In genomic region chr1:2229032-2229920, GRCh38 we compare ENCODE assay signal across 8 cellular contexts. TPM values are rescaled to one million over a fixed set of nuclear protein-coding genes. Genes with fewer than 3 reads are reported as not detected.
DNase-seq lines count a peak whose midpoint lies in the region; ATAC-seq and TF ChIP-seq lines count a peak whose summit lies in the region.

No MANE protein-coding gene starts in this region.

- TF ChIP-seq CTCF in AG04449 (IDR thresholded peaks at IDR 0.05; ENCODE audit: insufficient read depth, low read length, missing control alignments) (peak; percentile 3), GM23338 (conservative IDR thresholded peaks at IDR 0.05; ENCODE audit: low read depth in 2 of 2) (peak in 1 of 2 experiments; percentile 17; a peak in 1 of 4 replicates), OCI-LY1 (IDR thresholded peaks at IDR 0.05; ENCODE audit: low read length) (no peak), foreskin keratinocyte (conservative IDR thresholded peaks at IDR 0.05) (peak; percentile 19), neural crest cell (conservative IDR thresholded peaks at IDR 0.05) (no peak)

- H3K27ac ChIP-seq in GM23338 (ENCODE audit: low read depth): no peak overlapping the region
- H3K27ac ChIP-seq in OCI-LY1 (ENCODE audit: low read depth, low read length, poor library complexity, severe bottlenecking): no peak overlapping the region
- peak overlapping the region; percentile 41 for H3K27ac ChIP-seq in foreskin keratinocyte

- DNase-seq in AG04449 (ENCODE audit: low read depth, low spot score) (no peak), GM23338 (ENCODE audit: low spot score) (peak; percentile 62), foreskin keratinocyte (peak in 1 of 2 donors; percentile 34), neural crest cell (ENCODE audit: low read depth, low spot score) (no peak)
- DNase-seq in activated effector memory CD4-positive, alpha-beta T cell treated with anti-CD3 and anti-CD28 coated beads, Interleukin-2, amount 50 U/mL, for 16 hours: peak; percentile 84

- H2AFZ ChIP-seq in GM23338 (no peak overlapping the region), OCI-LY1 (ENCODE audit: low read length) (no peak overlapping the region)

- H3K27me3 Mint-ChIP-seq in GM23338 (ENCODE audit: insufficient read depth, low read depth, poor library complexity) (peaks cover 16% of the 10 kb centered on the region), neural crest cell (ENCODE audit: low read depth) (no peaks in the 10 kb centered on the region)

- H3K9me2 ChIP-seq in GM23338 (ENCODE audit: insufficient read depth): no peaks in the 10 kb centered on the region
- H3K9me2 ChIP-seq in OCI-LY1 (ENCODE audit: low read depth, low read length): no peaks in the 10 kb centered on the region

- POLR2A ChIA-PET in AG04449 (lab: Yijun Ruan, JAX): interaction anchor here (0.6 to 1.9 kb wide), 13 partner anchors 12 to 162 kb away, joined by 3 to 11 read pairs (median 5); partner anchors contain the start of genes FAAP20, MORN1 and RER1

- H3K4me3 Mint-ChIP-seq in GM23338 (peak overlapping the region; percentile 97), neural crest cell (peak overlapping the region; percentile 97)

- peaks cover 37% of the 10 kb centered on the region for H3K4me1 Mint-ChIP-seq in GM23338
- peaks cover 50% of the 10 kb centered on the region for H3K4me1 Mint-ChIP-seq in neural crest cell

- peaks cover 37% of the 10 kb centered on the region for H4K20me1 ChIP-seq in GM23338 (replicated peaks; ENCODE audit: insufficient read depth)
- H4K20me1 ChIP-seq in OCI-LY1 (ENCODE audit: insufficient read depth, low read length): no peaks in the 10 kb centered on the region

- ATAC-seq in GM23338 (peak; percentile 5), foreskin keratinocyte (no peak), GM21786 (IDR thresholded peaks at IDR 0.05; ENCODE audit: unreplicated experiment) (no peak), GM21528 (IDR thresholded peaks at IDR 0.05; ENCODE audit: low FRiP score, unreplicated experiment) (no peak)

- H3F3A ChIP-seq in GM23338 (replicated peaks; ENCODE audit: low read depth) (peaks cover 13% of the 10 kb centered on the region; the same call in 1 of the 2 replicates), OCI-LY1 (ENCODE audit: insufficient read depth, low read length) (no peaks in the 10 kb centered on the region)

- no peaks in the 10 kb centered on the region for H3K9me3 ChIP-seq in OCI-LY1 (ENCODE audit: low read length)

- peaks cover 34% of the 10 kb centered on the region; the same call in 1 of the 2 replicates for H3K4me1 ChIP-seq in GM23338 (ENCODE audit: insufficient read depth)
- peaks cover 8% of the 10 kb centered on the region for H3K4me1 ChIP-seq in OCI-LY1 (ENCODE audit: insufficient read depth, low read length, severe bottlenecking)
- H3K4me1 ChIP-seq in foreskin keratinocyte: peaks cover 3% of the 10 kb centered on the region

- CTCF ChIA-PET in AG04449 (lab: Yijun Ruan, JAX): interaction anchor here (0.8 to 6.8 kb wide), 5 partner anchors 34 to 155 kb away, joined by 3 to 52 read pairs (median 4); partner anchors contain the start of gene FAAP20

- H3K36me3 Mint-ChIP-seq in GM23338 (ENCODE audit: low read depth): peaks cover 10% of the 10 kb centered on the region
- H3K36me3 Mint-ChIP-seq in neural crest cell (ENCODE audit: low read depth): no peaks in the 10 kb centered on the region

- H3K4me3 ChIP-seq in AG04449 (ENCODE audit: low read depth, low read length): peak overlapping the region; percentile 83
- H3K4me3 ChIP-seq in GM23338: peak overlapping the region; percentile 85
- peak overlapping the region; percentile 44 for H3K4me3 ChIP-seq in OCI-LY1 (ENCODE audit: low read depth, low read length, poor library complexity, severe bottlenecking)

- H3K79me2 ChIP-seq in GM23338 (replicated peaks; ENCODE audit: insufficient read depth) (peaks cover 55% of the 10 kb centered on the region), OCI-LY1 (ENCODE audit: insufficient read depth, low read length) (no peaks in the 10 kb centered on the region)

- no peak overlapping the region for H3K9ac ChIP-seq in OCI-LY1 (ENCODE audit: low read length)

- no peaks in the 10 kb centered on the region for H3K36me3 ChIP-seq in GM23338 (ENCODE audit: insufficient read depth)
- no peaks in the 10 kb centered on the region for H3K36me3 ChIP-seq in OCI-LY1 (ENCODE audit: insufficient read depth, low read length)

- no peaks in the 10 kb centered on the region for H3K27me3 ChIP-seq in GM23338 (ENCODE audit: insufficient read depth)
- peaks cover 10% of the 10 kb centered on the region; the same call in 1 of the 2 replicates for H3K27me3 ChIP-seq in OCI-LY1 (ENCODE audit: insufficient read depth, low read length)
- no peaks in the 10 kb centered on the region for H3K27me3 ChIP-seq in foreskin keratinocyte

- H3K27ac Mint-ChIP-seq in GM23338 (peak overlapping the region; percentile 93), neural crest cell (ENCODE audit: unreplicated experiment) (peak overlapping the region; percentile 93)

- H3K9me3 Mint-ChIP-seq in GM23338 (no peaks in the 10 kb centered on the region; the same call in 2 of the 3 replicates), neural crest cell (no peaks in the 10 kb centered on the region)

- H3K4me2 ChIP-seq in GM23338 (peak overlapping the region; percentile 99), OCI-LY1 (ENCODE audit: low read length) (peak overlapping the region; percentile 69)

TF ChIP-seq in GM23338, 12 proteins besides CTCF, POLR2A, EP300 and RAD21 (continues in another document):
- TF ChIP-seq STAT1 (IDR thresholded peaks at IDR 0.05; ENCODE audit: unreplicated experiment): no peak
- TF ChIP-seq ZNF331 (CRISPR knock-in tag; IDR thresholded peaks at IDR 0.05; ENCODE audit: low read depth): no peak
- no peak for TF ChIP-seq CREB1 (CRISPR knock-in tag; IDR thresholded peaks at IDR 0.05; ENCODE audit: low read depth)
- no peak for TF ChIP-seq ZNF462 (CRISPR knock-in tag; IDR thresholded peaks at IDR 0.05)

RNA-seq across cellular contexts. Expression of gene SKI, which starts 1.2 kb away (rescaled TPM):
- total RNA-seq in GM23338 (2014; rRNA removed; shearing (Covaris generic)): 62.8 and 66.8 TPM in 2 replicates
- 9.3 and 10.4 TPM in 2 replicates for polyA plus RNA-seq in GM23338 (2016; fragmentation: Nextera tagmentation; extraction: Ambion mirVana)
- total RNA-seq in foreskin keratinocyte: 23.8 and 24.6 TPM in 2 replicates
- 9.3 and 10.7 TPM in 2 replicates for polyA plus RNA-seq in foreskin keratinocyte
- total RNA-seq in neural crest cell: 58.9 and 62.0 TPM in 2 replicates

RNA-seq across cellular contexts. Expression of gene FAAP20, which starts 34.7 kb away (rescaled TPM):
- total RNA-seq in GM23338 (2014; rRNA removed; shearing (Covaris generic)): 54.3 and 79.1 TPM in 2 replicates
- polyA plus RNA-seq in GM23338 (2016; fragmentation: Nextera tagmentation; extraction: Ambion mirVana) (167 and 173 TPM in 2 replicates), foreskin keratinocyte (82.5 and 103 TPM in 2 replicates)
- total RNA-seq in foreskin keratinocyte (30.3 and 32.0 TPM in 2 replicates), neural crest cell (80.9 and 93.7 TPM in 2 replicates)

Comparison
In these comparisons a context has a peak if more than half of its experiments do, and no peak if none do; other contexts are left out.
1. DNase-seq: peak in GM23338 (single experiment) and activated effector memory CD4-positive, alpha-beta T cell treated with anti-CD3 and anti-CD28 coated beads, Interleukin-2, amount 50 U/mL, for 16 hours (single experiment); none in AG04449 (single experiment) and neural crest cell (single experiment).
2. CTCF ChIP-seq: peak in AG04449 (single experiment) and foreskin keratinocyte (single experiment); none in OCI-LY1 (single experiment) and neural crest cell (single experiment).
3. Peak in every context shown above with its lines, with median percentiles within 50 percentile points of each other: H3K4me3 ChIP-seq.